In the genomic region with DNA sequence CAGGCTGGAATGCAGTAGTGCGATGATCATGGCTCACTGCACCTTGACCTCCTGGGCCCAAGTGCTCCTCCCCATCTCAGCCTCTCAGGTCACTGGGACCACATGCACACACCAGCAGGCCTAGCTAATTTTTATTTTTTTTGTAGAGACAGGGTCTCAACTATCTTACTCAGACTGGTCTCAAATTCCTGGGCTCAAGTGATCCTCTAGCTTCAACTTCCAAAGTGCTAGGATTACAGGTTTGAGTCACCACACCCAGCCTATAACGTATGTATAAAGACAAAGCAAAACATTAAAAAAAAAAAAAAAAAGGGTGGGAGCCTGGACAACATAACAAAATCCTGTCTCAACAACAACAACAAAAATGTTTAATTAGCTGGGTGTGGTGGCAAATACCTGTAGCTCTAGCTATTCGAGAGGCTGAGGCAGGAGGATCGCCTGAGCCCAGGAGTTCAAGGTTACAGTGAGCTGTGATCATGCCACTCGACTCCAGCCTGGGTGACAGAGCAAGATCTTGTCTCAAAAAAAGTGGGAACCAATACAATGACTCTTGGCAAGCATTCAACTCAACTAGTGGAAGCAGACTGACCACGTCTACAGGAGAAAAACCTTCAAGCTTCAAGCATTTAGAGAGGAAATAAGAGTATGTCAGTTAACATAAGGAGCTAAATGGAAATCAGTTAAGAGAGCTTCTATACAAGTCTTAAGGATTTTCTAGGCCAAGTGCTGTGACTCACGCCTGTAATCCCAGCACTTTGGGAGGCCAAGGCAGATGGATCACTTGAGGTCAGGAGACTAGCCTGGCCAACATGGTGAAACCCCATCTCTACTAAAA, we compare ENCODE assay signal across 1 cellular context.
TF ChIP-seq lines count a peak whose summit lies in the region.

No MANE protein-coding gene starts in this region.

TF ChIP-seq in HepG2, 621 proteins besides CTCF, POLR2A, EP300 and RAD21 (continues in another document):
- no peak for TF ChIP-seq RFXANK (CRISPR knock-in tag; IDR thresholded peaks at IDR 0.05)
- peak; percentile 4; the same call in 1 of the 2 replicates for TF ChIP-seq ZSCAN9 (CRISPR knock-in tag; IDR thresholded peaks at IDR 0.05; ENCODE audit: borderline replicate concordance)
- TF ChIP-seq, protein P1, sequence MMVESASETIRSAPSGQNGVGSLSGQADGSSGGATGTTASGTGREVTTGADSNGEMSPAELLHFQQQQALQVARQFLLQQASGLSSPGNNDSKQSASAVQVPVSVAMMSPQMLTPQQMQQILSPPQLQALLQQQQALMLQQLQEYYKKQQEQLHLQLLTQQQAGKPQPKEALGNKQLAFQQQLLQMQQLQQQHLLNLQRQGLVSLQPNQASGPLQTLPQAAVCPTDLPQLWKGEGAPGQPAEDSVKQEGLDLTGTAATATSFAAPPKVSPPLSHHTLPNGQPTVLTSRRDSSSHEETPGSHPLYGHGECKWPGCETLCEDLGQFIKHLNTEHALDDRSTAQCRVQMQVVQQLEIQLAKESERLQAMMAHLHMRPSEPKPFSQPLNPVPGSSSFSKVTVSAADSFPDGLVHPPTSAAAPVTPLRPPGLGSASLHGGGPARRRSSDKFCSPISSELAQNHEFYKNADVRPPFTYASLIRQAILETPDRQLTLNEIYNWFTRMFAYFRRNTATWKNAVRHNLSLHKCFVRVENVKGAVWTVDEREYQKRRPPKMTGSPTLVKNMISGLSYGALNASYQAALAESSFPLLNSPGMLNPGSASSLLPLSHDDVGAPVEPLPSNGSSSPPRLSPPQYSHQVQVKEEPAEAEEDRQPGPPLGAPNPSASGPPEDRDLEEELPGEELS (CRISPR knock-in tag; IDR thresholded peaks at IDR 0.05) = peak; percentile 44
- TF ChIP-seq PRDM15 (CRISPR knock-in tag; IDR thresholded peaks at IDR 0.05) = no peak
- 0 out of 2 replicates have a peak, but pooled peaks have one; percentile 39 for TF ChIP-seq NAIF1 (CRISPR knock-in tag; IDR thresholded peaks at IDR 0.05; ENCODE audit: borderline replicate concordance)
- TF ChIP-seq ZNF205 (CRISPR knock-in tag; IDR thresholded peaks at IDR 0.05) = 0 out of 2 replicates have a peak, but pooled peaks have one; percentile 14
- 0 out of 2 replicates have a peak, but pooled peaks have one; percentile 45 for TF ChIP-seq ZNF772 (CRISPR knock-in tag; IDR thresholded peaks at IDR 0.05)
- no peak for TF ChIP-seq ZNF766 (CRISPR knock-in tag; IDR thresholded peaks at IDR 0.05; ENCODE audit: borderline replicate concordance)
- TF ChIP-seq SAP130 (CRISPR knock-in tag; IDR thresholded peaks at IDR 0.05; ENCODE audit: low read depth) = peak; percentile 73
- TF ChIP-seq MBD4 (IDR thresholded peaks at IDR 0.05; ENCODE audit: borderline replicate concordance, low read length) = peak; percentile 33; the same call in 1 of the 2 replicates
- TF ChIP-seq, protein P2, sequence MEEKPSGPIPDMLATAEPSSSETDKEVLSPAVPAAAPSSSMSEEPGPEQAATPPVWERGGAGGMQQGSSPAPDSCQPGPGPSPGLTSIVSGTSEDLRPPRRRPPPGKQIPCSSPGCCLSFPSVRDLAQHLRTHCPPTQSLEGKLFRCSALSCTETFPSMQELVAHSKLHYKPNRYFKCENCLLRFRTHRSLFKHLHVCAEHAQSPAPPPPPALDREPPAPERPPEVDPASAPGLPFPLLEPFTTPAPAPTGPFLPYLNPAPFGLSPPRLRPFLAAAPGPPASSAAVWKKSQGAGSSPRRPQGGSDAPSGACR (CRISPR knock-in tag; IDR thresholded peaks at IDR 0.05) = 0 out of 2 replicates have a peak, but pooled peaks have one; percentile 15
- 0 out of 2 replicates have a peak, but pooled peaks have one; percentile 29 for TF ChIP-seq SIX4 (CRISPR knock-in tag; IDR thresholded peaks at IDR 0.05)
- TF ChIP-seq PRDM10 (CRISPR knock-in tag; IDR thresholded peaks at IDR 0.05; ENCODE audit: low read depth) = peak; percentile 59; the same call in 1 of the 2 replicates
- no peak for TF ChIP-seq ZNF780A (CRISPR knock-in tag; IDR thresholded peaks at IDR 0.05)
- TF ChIP-seq ZFY (CRISPR knock-in tag; IDR thresholded peaks at IDR 0.05) = peak; percentile 68
- no peak for TF ChIP-seq SOX6 (IDR thresholded peaks at IDR 0.05)
- TF ChIP-seq SOX6 (CRISPR knock-in tag; IDR thresholded peaks at IDR 0.05) = peak; percentile 62; the same call in 1 of the 2 replicates
- peak; percentile 53; the same call in 1 of the 2 replicates for TF ChIP-seq ZNF792 (CRISPR knock-in tag; IDR thresholded peaks at IDR 0.05)
- no peak for TF ChIP-seq PTBP1 (IDR thresholded peaks at IDR 0.05; ENCODE audit: low read depth, low read length, poor library complexity, severe bottlenecking)
- TF ChIP-seq HMGA1 (CRISPR knock-in tag; conservative IDR thresholded peaks at IDR 0.05) = no peak
- TF ChIP-seq NR2F1 (CRISPR knock-in tag; IDR thresholded peaks at IDR 0.05) = 0 out of 4 replicates have a peak, but pooled peaks have one; percentile 57
- TF ChIP-seq ZNF577 (CRISPR knock-in tag; IDR thresholded peaks at IDR 0.05; ENCODE audit: borderline replicate concordance, low read depth) = no peak
- peak; percentile 42; the same call in 1 of the 2 replicates for TF ChIP-seq HMG20A (CRISPR knock-in tag; IDR thresholded peaks at IDR 0.05; ENCODE audit: borderline replicate concordance)
- TF ChIP-seq, protein P3, sequence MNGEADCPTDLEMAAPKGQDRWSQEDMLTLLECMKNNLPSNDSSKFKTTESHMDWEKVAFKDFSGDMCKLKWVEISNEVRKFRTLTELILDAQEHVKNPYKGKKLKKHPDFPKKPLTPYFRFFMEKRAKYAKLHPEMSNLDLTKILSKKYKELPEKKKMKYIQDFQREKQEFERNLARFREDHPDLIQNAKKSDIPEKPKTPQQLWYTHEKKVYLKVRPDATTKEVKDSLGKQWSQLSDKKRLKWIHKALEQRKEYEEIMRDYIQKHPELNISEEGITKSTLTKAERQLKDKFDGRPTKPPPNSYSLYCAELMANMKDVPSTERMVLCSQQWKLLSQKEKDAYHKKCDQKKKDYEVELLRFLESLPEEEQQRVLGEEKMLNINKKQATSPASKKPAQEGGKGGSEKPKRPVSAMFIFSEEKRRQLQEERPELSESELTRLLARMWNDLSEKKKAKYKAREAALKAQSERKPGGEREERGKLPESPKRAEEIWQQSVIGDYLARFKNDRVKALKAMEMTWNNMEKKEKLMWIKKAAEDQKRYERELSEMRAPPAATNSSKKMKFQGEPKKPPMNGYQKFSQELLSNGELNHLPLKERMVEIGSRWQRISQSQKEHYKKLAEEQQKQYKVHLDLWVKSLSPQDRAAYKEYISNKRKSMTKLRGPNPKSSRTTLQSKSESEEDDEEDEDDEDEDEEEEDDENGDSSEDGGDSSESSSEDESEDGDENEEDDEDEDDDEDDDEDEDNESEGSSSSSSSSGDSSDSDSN (CRISPR knock-in tag; IDR thresholded peaks at IDR 0.05) = peak; percentile 29; the same call in 1 of the 2 replicates
- peak; percentile 82 for TF ChIP-seq AFF4 (CRISPR knock-in tag; IDR thresholded peaks at IDR 0.05)
- TF ChIP-seq MED1 (CRISPR knock-in tag; IDR thresholded peaks at IDR 0.05) = peak; percentile 61; the same call in 1 of the 2 replicates
- TF ChIP-seq NONO (IDR thresholded peaks at IDR 0.05) = no peak
- 0 out of 2 replicates have a peak, but pooled peaks have one; percentile 52 for TF ChIP-seq NONO (CRISPR knock-in tag; conservative IDR thresholded peaks at IDR 0.05)
- no peak for TF ChIP-seq NFATC3 (CRISPR knock-in tag; IDR thresholded peaks at IDR 0.05)
- TF ChIP-seq REPIN1 (CRISPR knock-in tag; IDR thresholded peaks at IDR 0.05; ENCODE audit: borderline replicate concordance, low read depth) = 0 out of 2 replicates have a peak, but pooled peaks have one; percentile 26
- TF ChIP-seq, protein P4, sequence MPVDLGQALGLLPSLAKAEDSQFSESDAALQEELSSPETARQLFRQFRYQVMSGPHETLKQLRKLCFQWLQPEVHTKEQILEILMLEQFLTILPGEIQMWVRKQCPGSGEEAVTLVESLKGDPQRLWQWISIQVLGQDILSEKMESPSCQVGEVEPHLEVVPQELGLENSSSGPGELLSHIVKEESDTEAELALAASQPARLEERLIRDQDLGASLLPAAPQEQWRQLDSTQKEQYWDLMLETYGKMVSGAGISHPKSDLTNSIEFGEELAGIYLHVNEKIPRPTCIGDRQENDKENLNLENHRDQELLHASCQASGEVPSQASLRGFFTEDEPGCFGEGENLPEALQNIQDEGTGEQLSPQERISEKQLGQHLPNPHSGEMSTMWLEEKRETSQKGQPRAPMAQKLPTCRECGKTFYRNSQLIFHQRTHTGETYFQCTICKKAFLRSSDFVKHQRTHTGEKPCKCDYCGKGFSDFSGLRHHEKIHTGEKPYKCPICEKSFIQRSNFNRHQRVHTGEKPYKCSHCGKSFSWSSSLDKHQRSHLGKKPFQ (CRISPR knock-in tag; IDR thresholded peaks at IDR 0.05; ENCODE audit: insufficient replicate concordance) = peak; percentile 88
- TF ChIP-seq SP5 (CRISPR knock-in tag; IDR thresholded peaks at IDR 0.05; ENCODE audit: borderline replicate concordance, low read depth) = peak; percentile 100
- TF ChIP-seq TEAD3 (CRISPR knock-in tag; optimal IDR thresholded peaks at IDR 0.05; ENCODE audit: borderline replicate concordance) = peak; percentile 92
- peak; percentile 53; the same call in 1 of the 2 replicates for TF ChIP-seq ZNF264 (CRISPR knock-in tag; IDR thresholded peaks at IDR 0.05)
- peak; percentile 22 for TF ChIP-seq MIER3 (CRISPR knock-in tag; IDR thresholded peaks at IDR 0.05; ENCODE audit: borderline replicate concordance)
